ENCODE assay signal across 9 cellular contexts in the genomic region with DNA sequence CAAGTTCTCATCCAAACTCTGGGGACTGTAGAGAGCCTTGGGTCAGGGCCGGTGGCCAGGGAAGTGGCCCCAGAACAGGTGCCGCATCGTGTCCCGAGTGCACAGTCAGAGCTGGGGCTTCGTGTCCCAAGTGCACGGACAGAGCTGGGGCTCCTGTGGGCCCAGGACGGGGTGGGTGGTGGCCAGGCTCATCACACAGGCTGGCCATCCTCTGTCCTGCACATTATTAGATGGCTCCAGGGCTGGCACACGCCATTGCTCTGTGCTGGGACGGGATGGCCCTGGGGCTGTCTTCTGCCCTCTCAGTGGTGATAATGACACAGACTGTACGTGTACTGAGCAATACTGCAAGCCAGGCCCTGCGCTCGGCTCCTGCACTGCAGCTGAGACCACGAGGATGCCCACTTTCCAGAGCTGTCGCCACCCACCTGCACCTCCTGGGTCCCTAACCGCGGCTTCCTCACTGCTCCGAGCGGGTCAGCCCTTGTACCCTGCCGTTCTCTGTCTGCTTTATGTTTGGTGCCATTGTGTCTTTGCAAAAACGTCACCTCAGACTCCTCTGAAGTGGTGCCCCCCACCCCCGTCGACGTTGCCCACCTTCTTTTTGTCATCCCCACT. TPM values are rescaled to one million over a fixed set of nuclear protein-coding genes. Genes with fewer than 3 reads are reported as not detected.
DNase-seq lines count a peak whose midpoint lies in the region; ATAC-seq, FAIRE-seq and TF ChIP-seq lines count a peak whose summit lies in the region.
"Had no signal": no experiment of that assay in that cellular context is flagged by ENCODE, and none has a peak within 500 bp of the region (broad histone marks: within the 10 kb centered on the region; RNA-seq: fewer than 3 reads in every experiment).

No MANE protein-coding gene starts in this region.

- H3K36me3 Mint-ChIP-seq in naive thymus-derived CD4-positive, alpha-beta T cell = peaks cover 0 to 9% (median 4%) of the 10 kb centered on the region in 5 donors

- no peak overlapping the region; a peak in 2 of 6 replicates for H3K27ac ChIP-seq in A549
- no peak overlapping the region for H3K27ac ChIP-seq in HUES48 (ENCODE audit: low read depth, low read length)
- H3K27ac ChIP-seq in naive thymus-derived CD4-positive, alpha-beta T cell (ENCODE audit: low read depth, low read length) = peak overlapping the region; percentile 76
- H3K27ac ChIP-seq: epithelial cell of prostate had no signal

- H3K4me3 Mint-ChIP-seq in naive thymus-derived CD4-positive, alpha-beta T cell = peak overlapping the region; percentile 74 to 93 (median 89)

- intact Hi-C loops in naive thymus-derived CD4-positive, alpha-beta T cell (cut with micrococcal nuclease) = loop anchor here in 1 of 2 donors (2.0 kb wide), 1 partner anchor 303 kb away; no protein-coding TSS in a partner anchor

- ATAC-seq in A549 = peak in 1 of 2 experiments; percentile 2; a peak in 1 of 6 replicates
- no peak for ATAC-seq in naive thymus-derived CD4-positive, alpha-beta T cell
- no peak for ATAC-seq in GM21528 (IDR thresholded peaks at IDR 0.05; ENCODE audit: low FRiP score, unreplicated experiment)

- H3K4me2 ChIP-seq in A549 = peak overlapping the region; percentile 99

- H3K27me3 Mint-ChIP-seq in naive thymus-derived CD4-positive, alpha-beta T cell = no peaks in the 10 kb centered on the region

- peak overlapping the region; percentile 36 to 94 (median 89) for H3K27ac Mint-ChIP-seq in naive thymus-derived CD4-positive, alpha-beta T cell

- DNase-seq in A549 (ENCODE audit: low read depth in 1 of 2, low spot score in 1 of 2) (no peak), cardiac fibroblast (ENCODE audit: low read depth in 2 of 2) (no peak), GM12891 (ENCODE audit: insufficient read length, low spot score) (no peak), islet precursor cell (no peak), RCC 7860 (ENCODE audit: low spot score) (no peak)
- no peak for DNase-seq in naive thymus-derived CD4-positive, alpha-beta T cell

- no peak overlapping the region for H3K9ac ChIP-seq in HUES48 (ENCODE audit: low read depth, low read length)

- H3K4me1 ChIP-seq in A549 = peaks cover 42% of the 10 kb centered on the region
- peaks cover 4% of the 10 kb centered on the region; the same call in 1 of the 2 replicates for H3K4me1 ChIP-seq in HUES48 (ENCODE audit: control insufficient read depth, insufficient read depth, low read length)
- peaks cover 49 to 62% of the 10 kb centered on the region in 2 donors for H3K4me1 ChIP-seq in naive thymus-derived CD4-positive, alpha-beta T cell (ENCODE audit: control insufficient read depth in 2 of 2, insufficient read depth in 2 of 2, low read length in 2 of 2)

- H3K9me3 Mint-ChIP-seq in naive thymus-derived CD4-positive, alpha-beta T cell = no peaks in the 10 kb centered on the region

- POLR2A ChIA-PET in A549 (lab: Yijun Ruan, JAX) = no interaction called here
- POLR2A ChIA-PET in naive thymus-derived CD4-positive, alpha-beta T cell (lab: Charles Lee) = interaction anchor here (0.7 to 1.5 kb wide), 6 partner anchors 44 to 64 kb away, joined by 3 to 5 read pairs (median 4); no protein-coding TSS in a partner anchor

- TF ChIP-seq RAD21 in A549 (conservative IDR thresholded peaks at IDR 0.05 in 1 of 2, IDR thresholded peaks at IDR 0.05 in 1 of 2) = no peak

- H3K9me3 ChIP-seq in A549 = no peaks in the 10 kb centered on the region
- no peaks in the 10 kb centered on the region for H3K9me3 ChIP-seq in HUES48 (ENCODE audit: control insufficient read depth, insufficient read depth, low read length)
- H3K9me3 ChIP-seq in naive thymus-derived CD4-positive, alpha-beta T cell (ENCODE audit: control insufficient read depth in 2 of 3, low read length in 3 of 3) = no peaks in the 10 kb centered on the region

- FAIRE-seq in A549 (lab: Jason Lieb, UNC) = no peak
- FAIRE-seq in GM12891 (lab: Jason Lieb, UNC) = no peak
- FAIRE-seq in RCC 7860 (lab: Jason Lieb, UNC) = no peak

- TF ChIP-seq CTCF in A549 (IDR thresholded peaks at IDR 0.05) (no peak), cardiac fibroblast (IDR thresholded peaks at IDR 0.05; ENCODE audit: low read depth, low read length) (no peak)

- peaks cover 32% of the 10 kb centered on the region for H3K27me3 ChIP-seq in HUES48 (ENCODE audit: control insufficient read depth, insufficient read depth, low read length)
- no peaks in the 10 kb centered on the region for H3K27me3 ChIP-seq in naive thymus-derived CD4-positive, alpha-beta T cell (ENCODE audit: control insufficient read depth in 2 of 2, insufficient read depth in 2 of 2, low read length in 2 of 2)

- no peak for TF ChIP-seq EP300 in A549 (IDR thresholded peaks at IDR 0.05)

- CTCF ChIA-PET in A549 (lab: Yijun Ruan, JAX) = interaction anchor here (1.1 to 1.5 kb wide), 3 partner anchors 31 to 78 kb away, joined by 4 to 9 read pairs (median 6); no protein-coding TSS in a partner anchor
- CTCF ChIA-PET in naive thymus-derived CD4-positive, alpha-beta T cell (lab: Charles Lee) = no interaction called here

- H3K36me3 ChIP-seq in HUES48 (ENCODE audit: control insufficient read depth, insufficient read depth, low read length) = no peaks in the 10 kb centered on the region
- H3K36me3 ChIP-seq in naive thymus-derived CD4-positive, alpha-beta T cell (ENCODE audit: control insufficient read depth in 2 of 3, insufficient read depth in 3 of 3, low read length in 3 of 3) = peaks cover 0 to 8% (median 0%) of the 10 kb centered on the region in 3 experiments

- 91% methylated on average over 21 of the region's 23 CpGs for WGBS in A549 (ENCODE audit: missing lambda C conversion rate)

- peaks cover 46 to 77% (median 70%) of the 10 kb centered on the region in 7 donors for H3K4me1 Mint-ChIP-seq in naive thymus-derived CD4-positive, alpha-beta T cell

- no peak for TF ChIP-seq POLR2A in A549 (IDR thresholded peaks at IDR 0.05; ENCODE audit: low read length)
- no peak for TF ChIP-seq POLR2A in GM12891 (IDR thresholded peaks at IDR 0.05; ENCODE audit: low read depth, low read length)

- H3K4me3 ChIP-seq in A549 = peak overlapping the region; percentile 100
- H3K4me3 ChIP-seq in HUES48 (ENCODE audit: low read depth, low read length) = peak overlapping the region; percentile 71; the same call in 1 of the 2 replicates
- peak overlapping the region; percentile 64 to 72 for H3K4me3 ChIP-seq in cardiac fibroblast (replicated peaks in 1 of 2; ENCODE audit: low read depth in 2 of 2, low read length in 2 of 2)
- peak overlapping the region; percentile 77 for H3K4me3 ChIP-seq in naive thymus-derived CD4-positive, alpha-beta T cell (ENCODE audit: low read length)

TF ChIP-seq in A549, 52 proteins besides CTCF, POLR2A, EP300 and RAD21 (continues in another document):
- TF ChIP-seq MYC (IDR thresholded peaks at IDR 0.05; ENCODE audit: borderline replicate concordance, low read length) (no peak), FOSB (CRISPR knock-in tag; IDR thresholded peaks at IDR 0.05) (no peak), ZFP36 (IDR thresholded peaks at IDR 0.05; ENCODE audit: borderline replicate concordance, partially characterized antibody) (no peak), JUN (IDR thresholded peaks at IDR 0.05) (no peak), NPAS2 (CRISPR knock-in tag; IDR thresholded peaks at IDR 0.05; ENCODE audit: borderline replicate concordance) (no peak), HOXB5 (CRISPR knock-in tag; IDR thresholded peaks at IDR 0.05) (no peak), EHMT2 (IDR thresholded peaks at IDR 0.05; ENCODE audit: low read depth) (no peak)
- TF ChIP-seq, protein P1, sequence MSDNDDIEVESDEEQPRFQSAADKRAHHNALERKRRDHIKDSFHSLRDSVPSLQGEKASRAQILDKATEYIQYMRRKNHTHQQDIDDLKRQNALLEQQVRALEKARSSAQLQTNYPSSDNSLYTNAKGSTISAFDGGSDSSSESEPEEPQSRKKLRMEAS (IDR thresholded peaks at IDR 0.05) = no peak
- TF ChIP-seq, protein P2, sequence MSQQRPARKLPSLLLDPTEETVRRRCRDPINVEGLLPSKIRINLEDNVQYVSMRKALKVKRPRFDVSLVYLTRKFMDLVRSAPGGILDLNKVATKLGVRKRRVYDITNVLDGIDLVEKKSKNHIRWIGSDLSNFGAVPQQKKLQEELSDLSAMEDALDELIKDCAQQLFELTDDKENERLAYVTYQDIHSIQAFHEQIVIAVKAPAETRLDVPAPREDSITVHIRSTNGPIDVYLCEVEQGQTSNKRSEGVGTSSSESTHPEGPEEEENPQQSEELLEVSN (IDR thresholded peaks at IDR 0.05; ENCODE audit: borderline replicate concordance, low read depth) = no peak

TF ChIP-seq in GM12891, 5 proteins besides CTCF, POLR2A, EP300 and RAD21:
- TF ChIP-seq SPI1 (IDR thresholded peaks at IDR 0.05; ENCODE audit: low read depth, low read length) = no peak
- no peak for TF ChIP-seq POLR2AphosphoS5 (IDR thresholded peaks at IDR 0.05; ENCODE audit: low read depth, low read length)
- TF ChIP-seq PAX5 (IDR thresholded peaks at IDR 0.05; ENCODE audit: insufficient read depth, low read length, severe bottlenecking) = no peak
- no peak for TF ChIP-seq POU2F2 (IDR thresholded peaks at IDR 0.05; ENCODE audit: low read depth, low read length)
- TF ChIP-seq TAF1 (IDR thresholded peaks at IDR 0.05; ENCODE audit: low read depth, low read length) = no peak

RNA-seq across cellular contexts. Expression of a gene that starts 1.9 kb away (rescaled TPM):
- polyA plus RNA-seq in A549 (2011; rRNA removed) (2.7 and 3.0 TPM in 2 replicates), A549 (2017; fragmentation: RNase III; extraction: RNeasy Plus Mini Kit Qiagen cat#74134 plus additional on column Dnase treatment) (28.5 to 37.8 TPM (median 32.8 TPM) in 3 replicates)
- 13.4 and 22.4 TPM in 2 replicates for polyA plus RNA-seq in A549 (2012; cell fraction: cytosol; rRNA removed)
- 53.8 and 59.8 TPM in 2 replicates for polyA plus RNA-seq in A549 (2012; cell fraction: nucleus; rRNA removed)
- polyA minus RNA-seq in A549 (2011; rRNA and poly(A)+ RNA removed) = 3.4 and 3.6 TPM in 2 replicates
- 100 to 1,000 TPM in 2 of 5 experiments, 10 to 100 TPM in 3; 56.3 to 105 (median 93.0) TPM for total RNA-seq in naive thymus-derived CD4-positive, alpha-beta T cell
- under 1 TPM; 0.77 to 0.92 TPM for polyA plus RNA-seq in naive thymus-derived CD4-positive, alpha-beta T cell
- polyA plus RNA-seq in GM12891 (2012; ENCODE audit: low read depth, missing spikeins) = 14.6 TPM
